Comparison of ENCODE assay signal across 1 cellular context in the genomic region with DNA sequence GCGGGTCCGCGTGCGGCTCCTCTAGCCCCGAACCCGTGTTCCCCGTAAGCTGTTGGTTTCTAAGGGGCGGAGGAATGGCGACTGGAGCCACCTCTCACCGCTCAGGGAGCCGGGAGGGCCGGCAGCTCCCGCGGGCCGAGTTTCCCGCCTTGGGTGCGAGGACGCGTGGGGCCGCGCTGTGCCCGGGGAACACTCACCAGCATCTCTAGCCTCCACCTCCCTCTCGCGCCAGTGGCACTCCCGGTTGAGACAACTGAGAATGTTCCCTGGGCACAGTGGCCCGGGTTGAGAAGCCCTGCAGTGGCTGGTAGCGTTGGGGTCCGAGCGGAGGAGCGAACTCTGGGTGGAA.
TF ChIP-seq lines count a peak whose summit lies in the region.

No MANE protein-coding gene starts in this region.

TF ChIP-seq in K562, 482 proteins besides CTCF, POLR2A, EP300 and RAD21:
- peak in 1 of 2 experiments; percentile 22; a peak in 1 of 4 replicates for TF ChIP-seq SIN3A (IDR thresholded peaks at IDR 0.05; ENCODE audit: borderline replicate concordance in 2 of 2, control insufficient read depth in 1 of 2, low read depth in 2 of 2, low read length in 2 of 2)
- no peak for TF ChIP-seq MTA2 (IDR thresholded peaks at IDR 0.05; ENCODE audit: low read depth)
- no peak for TF ChIP-seq CREB1 (IDR thresholded peaks at IDR 0.05)
- TF ChIP-seq CREB1 (CRISPR knock-in tag; IDR thresholded peaks at IDR 0.05), result 0 out of 2 replicates have a peak, but pooled peaks have one; percentile 3
- 0 out of 2 replicates have a peak, but pooled peaks have one; percentile 3 for TF ChIP-seq MYC (IDR thresholded peaks at IDR 0.05; ENCODE audit: low read depth, low read length)
- no peak for TF ChIP-seq MYC (CRISPR knock-in tag; IDR thresholded peaks at IDR 0.05; ENCODE audit: borderline replicate concordance, low read depth)
- no peak for TF ChIP-seq CREBBP (IDR thresholded peaks at IDR 0.05; ENCODE audit: low read depth, low read length)
- TF ChIP-seq ETV1 (tag; conservative IDR thresholded peaks at IDR 0.05; ENCODE audit: low read depth), result no peak
- no peak for TF ChIP-seq MTA1 (IDR thresholded peaks at IDR 0.05; ENCODE audit: borderline replicate concordance)
- TF ChIP-seq RB1 (IDR thresholded peaks at IDR 0.05; ENCODE audit: low read depth), result 0 out of 2 replicates have a peak, but pooled peaks have one; percentile 4
- TF ChIP-seq KAT7 (CRISPR knock-in tag; IDR thresholded peaks at IDR 0.05; ENCODE audit: borderline replicate concordance), result 0 out of 2 replicates have a peak, but pooled peaks have one; percentile 6
- peak in 1 of 3 experiments; percentile 34 for TF ChIP-seq YY1 (IDR thresholded peaks at IDR 0.05; ENCODE audit: borderline replicate concordance in 1 of 3, control insufficient read depth in 1 of 3, extremely low read depth in 1 of 3, insufficient read depth in 3 of 3, insufficient read length in 1 of 3, insufficient replicate concordance in 2 of 3, low read depth in 1 of 3, low read length in 2 of 3)
- no peak for TF ChIP-seq NFIC (IDR thresholded peaks at IDR 0.05)
- TF ChIP-seq, protein P1, sequence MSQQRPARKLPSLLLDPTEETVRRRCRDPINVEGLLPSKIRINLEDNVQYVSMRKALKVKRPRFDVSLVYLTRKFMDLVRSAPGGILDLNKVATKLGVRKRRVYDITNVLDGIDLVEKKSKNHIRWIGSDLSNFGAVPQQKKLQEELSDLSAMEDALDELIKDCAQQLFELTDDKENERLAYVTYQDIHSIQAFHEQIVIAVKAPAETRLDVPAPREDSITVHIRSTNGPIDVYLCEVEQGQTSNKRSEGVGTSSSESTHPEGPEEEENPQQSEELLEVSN (IDR thresholded peaks at IDR 0.05; ENCODE audit: borderline replicate concordance in 1 of 2, extremely low read depth in 1 of 2, insufficient read depth in 1 of 2, insufficient read length in 1 of 2, low read depth in 1 of 2, low read length in 1 of 2, poor library complexity in 1 of 2, severe bottlenecking in 1 of 2), result peak; percentile 62 to 92
- peak; percentile 65 for TF ChIP-seq RBFOX2 (IDR thresholded peaks at IDR 0.05; ENCODE audit: low read depth, low read length)
